In the genomic region with DNA sequence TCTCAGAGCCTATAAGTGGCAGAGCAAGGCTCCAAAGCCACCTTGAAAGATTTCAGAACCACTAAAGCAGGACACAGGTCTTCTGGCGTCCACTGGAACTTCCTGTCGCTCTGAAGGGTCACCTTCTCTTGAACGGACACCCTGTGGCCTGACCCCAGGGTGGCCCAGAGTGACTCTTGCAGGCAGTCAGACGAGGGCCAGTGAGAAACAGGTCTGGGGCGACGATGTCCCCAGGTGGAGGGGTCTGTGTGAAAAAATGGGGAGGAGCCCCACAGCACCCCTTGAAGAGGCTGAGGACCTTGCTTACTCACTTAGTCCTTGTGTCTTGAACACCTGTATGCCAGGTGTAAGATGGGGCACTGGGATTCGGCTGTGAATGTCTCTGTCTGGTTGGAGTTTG, we compare ENCODE assay signal across 17 cellular contexts. TPM values are rescaled to one million over a fixed set of nuclear protein-coding genes. Genes with fewer than 3 reads are reported as not detected.
A peak's percentile ranks its signal among the peaks of the same experiment; 100 is the strongest.
DNase-seq lines count a peak whose midpoint lies in the region; FAIRE-seq and TF ChIP-seq lines count a peak whose summit lies in the region.
"Had no signal": no experiment of that assay in that cellular context is flagged by ENCODE, and none has a peak within 500 bp of the region (broad histone marks: within the 10 kb centered on the region; RNA-seq: fewer than 3 reads in every experiment).

No MANE protein-coding gene starts in this region.

- H2BK20ac ChIP-seq in H9 (ENCODE audit: low read depth, low read length, poor library complexity, severe bottlenecking), result no peak overlapping the region

- H3K36me3 Mint-ChIP-seq in activated CD4-positive, alpha-beta T cell treated with anti-CD3 and anti-CD28 coated beads, Interleukin-2, amount 10 ng/mL, durations not matched to agents 7 days and 5 days (ENCODE audit: low read depth), result no peaks in the 10 kb centered on the region
- H3K36me3 Mint-ChIP-seq in H9 (ENCODE audit: insufficient read depth in 1 of 3, low read depth in 3 of 3), result no peaks in the 10 kb centered on the region
- no peaks in the 10 kb centered on the region for H3K36me3 Mint-ChIP-seq in chondrocyte (ENCODE audit: low read depth)
- no peaks in the 10 kb centered on the region for H3K36me3 Mint-ChIP-seq in neural crest cell (ENCODE audit: low read depth)

- no peak overlapping the region for H3K18ac ChIP-seq in H9 (ENCODE audit: insufficient read length, low read depth, low read length)

- no CpG with 5 or more reads among the region's 7 CpGs for WGBS in H9 (ENCODE audit: extremely low coverage, insufficient read length, low lambda C conversion rate)

- no peak overlapping the region for H3K27ac ChIP-seq in H9 (ENCODE audit: insufficient read length, low read depth, low read length)
- H3K27ac ChIP-seq: GM23248, HL-60, upper lobe of left lung had no signal

- H4K20me1 ChIP-seq in H9 (ENCODE audit: control insufficient read depth, insufficient read depth, insufficient read length), result no peaks in the 10 kb centered on the region

- FAIRE-seq in GM12892 (lab: Jason Lieb, UNC), result no peak
- FAIRE-seq: A204.1 had no signal

- no peak for TF ChIP-seq POLR2A in GM12892 (IDR thresholded peaks at IDR 0.05; ENCODE audit: low read depth, low read length)

- H3K4me1 Mint-ChIP-seq in activated CD4-positive, alpha-beta T cell treated with anti-CD3 and anti-CD28 coated beads, Interleukin-2, amount 10 ng/mL, durations not matched to agents 7 days and 5 days, result peaks cover 7% of the 10 kb centered on the region
- H3K4me1 Mint-ChIP-seq in H9 (peaks cover 4 to 13% of the 10 kb centered on the region in 2 experiments; a peak in 3 of 4 replicates), chondrocyte (ENCODE audit: low read depth) (peaks cover 9% of the 10 kb centered on the region), neural crest cell (no peaks in the 10 kb centered on the region)

- H4K8ac ChIP-seq in H9 (replicated peaks; ENCODE audit: insufficient read length, low read depth, low read length), result no peak overlapping the region

- no peak for DNase-seq in activated CD4-positive, alpha-beta T cell treated with anti-CD3 and anti-CD28 coated beads, Interleukin-2, amount 10 ng/mL, durations not matched to agents 7 days and 5 days
- no peak for DNase-seq in activated CD4-positive, alpha-beta T cell treated with anti-CD3 and anti-CD28 coated beads, Interleukin-2, amount 50 U/mL, for 4 hours
- DNase-seq in H9 (no peak), chondrocyte (ENCODE audit: low spot score) (no peak), neural crest cell (ENCODE audit: low read depth, low spot score) (no peak), cerebellum (ENCODE audit: low spot score) (no peak), GM12892 (ENCODE audit: insufficient read length) (no peak), DMS79 treated with DMSO at 0.1 percent for 48 hours (lab: John Stamatoyannopoulos, UW) (no peak)
- DNase-seq: activated naive CD4-positive, alpha-beta T cell treated with anti-CD3 and anti-CD28 coated beads, Interleukin-2, amount 50 U/mL, for 16 hours; caudate nucleus; GM23248; NCI-H526; SIG-M5; stimulated activated naive CD4-positive, alpha-beta T cell; upper lobe of left lung had no signal

- H3K14ac ChIP-seq in H9 (ENCODE audit: insufficient read depth, low read length), result no peak overlapping the region

- H2AK5ac ChIP-seq in H9 (ENCODE audit: insufficient read length, low read length), result no peak overlapping the region

- no peak overlapping the region for H3K4me2 ChIP-seq in H9 (ENCODE audit: insufficient read depth, insufficient read length, low read length)

- POLR2A ChIA-PET in activated CD4-positive, alpha-beta T cell treated with anti-CD3 and anti-CD28 coated beads, Interleukin-2, amount 10 ng/mL, durations not matched to agents 7 days and 5 days (lab: Charles Lee), result no interaction called here

- no peak overlapping the region for H3K4ac ChIP-seq in H9 (ENCODE audit: low read depth, low read length)

- H3T11ph ChIP-seq in H9 (ENCODE audit: low read length), result no peak overlapping the region

- no peak overlapping the region for H2BK12ac ChIP-seq in H9 (ENCODE audit: insufficient read length, low read depth, low read length)

- H3K9me3 Mint-ChIP-seq in activated CD4-positive, alpha-beta T cell treated with anti-CD3 and anti-CD28 coated beads, Interleukin-2, amount 10 ng/mL, durations not matched to agents 7 days and 5 days, result no peaks in the 10 kb centered on the region
- peaks cover 3 to 11% of the 10 kb centered on the region in 2 experiments; a peak in 4 of 5 replicates for H3K9me3 Mint-ChIP-seq in H9
- no peaks in the 10 kb centered on the region for H3K9me3 Mint-ChIP-seq in chondrocyte (ENCODE audit: low read depth)
- no peaks in the 10 kb centered on the region for H3K9me3 Mint-ChIP-seq in neural crest cell

- H3K4me1 ChIP-seq in H9 (ENCODE audit: insufficient read depth, low read length), result no peaks in the 10 kb centered on the region

- peaks cover 69% of the 10 kb centered on the region for H3K27me3 Mint-ChIP-seq in activated CD4-positive, alpha-beta T cell treated with anti-CD3 and anti-CD28 coated beads, Interleukin-2, amount 10 ng/mL, durations not matched to agents 7 days and 5 days
- peaks cover 82% of the 10 kb centered on the region for H3K27me3 Mint-ChIP-seq in H9 (ENCODE audit: low read depth)
- peaks cover 67% of the 10 kb centered on the region for H3K27me3 Mint-ChIP-seq in chondrocyte (ENCODE audit: low read depth)
- peaks cover 89% of the 10 kb centered on the region for H3K27me3 Mint-ChIP-seq in neural crest cell (ENCODE audit: low read depth)

- no peak overlapping the region for H4K91ac ChIP-seq in H9 (ENCODE audit: insufficient read length, low read depth, low read length)

- H3K23me2 ChIP-seq in H9 (ENCODE audit: insufficient read length, low read depth, low read length, poor library complexity, severe bottlenecking), result peaks cover 4% of the 10 kb centered on the region

- no peak overlapping the region for H2AFZ ChIP-seq in H9 (ENCODE audit: low read length)
- H2AFZ ChIP-seq: GM23248 had no signal

- no peak overlapping the region for H3K27ac Mint-ChIP-seq in activated CD4-positive, alpha-beta T cell treated with anti-CD3 and anti-CD28 coated beads, Interleukin-2, amount 10 ng/mL, durations not matched to agents 7 days and 5 days
- H3K27ac Mint-ChIP-seq in H9, result no peak overlapping the region
- no peak overlapping the region for H3K27ac Mint-ChIP-seq in chondrocyte (ENCODE audit: unreplicated experiment)
- no peak overlapping the region for H3K27ac Mint-ChIP-seq in neural crest cell (ENCODE audit: unreplicated experiment)

- H2BK120ac ChIP-seq in H9 (ENCODE audit: low read depth, low read length, poor library complexity, severe bottlenecking), result no peak overlapping the region

- no peak overlapping the region for H3K23ac ChIP-seq in H9 (ENCODE audit: insufficient read length, low read depth, low read length)

- H2BK15ac ChIP-seq in H9 (ENCODE audit: low read depth, low read length), result no peak overlapping the region

- CTCF ChIA-PET in activated CD4-positive, alpha-beta T cell treated with anti-CD3 and anti-CD28 coated beads, Interleukin-2, amount 10 ng/mL, durations not matched to agents 7 days and 5 days (lab: Charles Lee), result interaction anchor here (0.6 to 2.3 kb wide), 4 partner anchors 44 to 657 kb away, joined by 3 to 7 read pairs (median 4); no protein-coding TSS in a partner anchor

- H3K9ac ChIP-seq in H9 (ENCODE audit: extremely low read depth, insufficient read length, low read length), result no peak overlapping the region
- H3K9ac ChIP-seq: GM23248 had no signal

- H3K4me3 Mint-ChIP-seq in activated CD4-positive, alpha-beta T cell treated with anti-CD3 and anti-CD28 coated beads, Interleukin-2, amount 10 ng/mL, durations not matched to agents 7 days and 5 days, result peak overlapping the region; percentile 69
- peak overlapping the region; percentile 63 to 82 for H3K4me3 Mint-ChIP-seq in H9
- H3K4me3 Mint-ChIP-seq in chondrocyte (ENCODE audit: unreplicated experiment), result peak overlapping the region; percentile 16
- H3K4me3 Mint-ChIP-seq in neural crest cell, result peak overlapping the region; percentile 41

- no peak overlapping the region for H2BK5ac ChIP-seq in H9 (ENCODE audit: insufficient read length, low read length)

- H3K79me2 ChIP-seq in H9 (ENCODE audit: insufficient read depth, low read length), result no peaks in the 10 kb centered on the region

- H3K56ac ChIP-seq in H9 (ENCODE audit: insufficient read length, low read depth, low read length), result no peak overlapping the region

- TF ChIP-seq CTCF in H9 (conservative IDR thresholded peaks at IDR 0.05), result no peak
- TF ChIP-seq CTCF in chondrocyte (IDR thresholded peaks at IDR 0.05), result no peak
- no peak for TF ChIP-seq CTCF in neural crest cell (conservative IDR thresholded peaks at IDR 0.05)

- no peaks in the 10 kb centered on the region for H3K79me1 ChIP-seq in H9 (ENCODE audit: insufficient read depth, low read depth, low read length, poor library complexity, severe bottlenecking)

- peaks cover 12% of the 10 kb centered on the region; the same call in 1 of the 2 replicates for H3K27me3 ChIP-seq in H9 (ENCODE audit: insufficient read depth, low read length)

- no peaks in the 10 kb centered on the region for H3K9me3 ChIP-seq in H9 (ENCODE audit: control insufficient read depth, low read depth, low read length)
- H3K9me3 ChIP-seq: upper lobe of left lung had no signal

- no peak overlapping the region for H4K5ac ChIP-seq in H9 (ENCODE audit: insufficient read length, low read depth, low read length)

RNA-seq across cellular contexts. Expression of a gene that starts 0.9 kb away (rescaled TPM):
- total RNA-seq in activated CD4-positive, alpha-beta T cell treated with anti-CD3 and anti-CD28 coated beads, Interleukin-2, amount 10 ng/mL, durations not matched to agents 7 days and 5 days, result 1 to 10 TPM; 1.6 to 2.3 TPM
- total RNA-seq in H9 (2021) (17.6 and 20.0 TPM in 2 replicates), chondrocyte (0.05 to 0.18 TPM in 2 of 3 replicates, not detected in the other), neural crest cell (1.0 and 1.3 TPM in 2 replicates), cerebellum (4.4 TPM)
- polyA plus RNA-seq in GM12892 (2012; ENCODE audit: missing spikeins), result 0.11 TPM
- polyA plus RNA-seq: GM23248 had no signal

Comparison
In these comparisons a context has a peak if more than half of its experiments do, and no peak if none do; other contexts are left out.
1. H3K4me3 Mint-ChIP-seq: peak in every context shown above with its lines; median percentile 72 in H9; 69 in activated CD4-positive, alpha-beta T cell treated with anti-CD3 and anti-CD28 coated beads, Interleukin-2, amount 10 ng/mL, durations not matched to agents 7 days and 5 days; 41 in neural crest cell; 16 in chondrocyte.